Comparison of ENCODE assay signal across 9 cellular contexts in the genomic region with DNA sequence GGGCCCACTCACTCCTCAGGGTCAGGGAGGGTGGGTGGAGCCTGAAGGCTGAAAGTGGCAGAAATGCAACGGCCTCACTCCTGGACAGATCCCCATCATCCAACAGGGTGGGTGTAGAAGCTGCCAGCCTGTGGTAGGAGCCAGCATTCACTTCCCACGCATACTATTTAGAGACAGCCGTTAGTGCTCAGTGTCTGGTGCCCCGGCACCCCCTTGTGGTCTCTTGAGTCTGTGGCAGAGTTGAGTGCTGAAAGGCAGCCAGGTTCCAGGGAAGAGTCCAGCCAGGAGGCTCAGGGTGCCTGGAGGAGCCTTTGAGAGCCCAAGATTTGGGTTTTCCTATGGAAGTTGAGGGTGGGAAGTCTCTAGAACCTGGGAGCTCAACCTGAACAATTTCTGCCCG. TPM values are rescaled to one million over a fixed set of nuclear protein-coding genes. Genes with fewer than 3 reads are reported as not detected.
DNase-seq lines count a peak whose midpoint lies in the region; ATAC-seq, FAIRE-seq and TF ChIP-seq lines count a peak whose summit lies in the region.
"Had no signal": no experiment of that assay in that cellular context is flagged by ENCODE, and none has a peak within 500 bp of the region (broad histone marks: within the 10 kb centered on the region; RNA-seq: fewer than 3 reads in every experiment).

No MANE protein-coding gene starts in this region.

- H3K79me2 ChIP-seq in H1 (ENCODE audit: control insufficient read depth in 1 of 2, insufficient read depth in 2 of 2, low read length in 2 of 2), result no peaks in the 10 kb centered on the region

- peak; percentile 95 to 98 for TF ChIP-seq RAD21 in H1 (IDR thresholded peaks at IDR 0.05 in 1 of 2, conservative IDR thresholded peaks at IDR 0.05 in 1 of 2; ENCODE audit: low read depth in 2 of 2, low read length in 2 of 2)

- no peak overlapping the region for H2BK20ac ChIP-seq in H1 (ENCODE audit: low read length)

- H4K8ac ChIP-seq in H1 (ENCODE audit: extremely low read depth, insufficient read depth, low read length), result peak overlapping the region; percentile 41

- TF ChIP-seq EP300 in H1 (IDR thresholded peaks at IDR 0.05; ENCODE audit: borderline replicate concordance in 1 of 2, low read depth in 2 of 2, low read length in 2 of 2), result no peak
- TF ChIP-seq EP300 in tibial nerve (IDR thresholded peaks at IDR 0.05), result peak in 1 of 2 donors; percentile 26

- H3K36me3 Mint-ChIP-seq in T-helper 17 cell (ENCODE audit: low read depth), result no peaks in the 10 kb centered on the region
- no peaks in the 10 kb centered on the region for H3K36me3 Mint-ChIP-seq in memory B cell

- no peak overlapping the region for H3K4me2 ChIP-seq in H1 (ENCODE audit: insufficient read depth in 1 of 2, low read depth in 2 of 2, low read length in 2 of 2)

- no peak overlapping the region for H4K91ac ChIP-seq in H1 (replicated peaks; ENCODE audit: insufficient read length, low read length)

- H3K4me1 ChIP-seq in H1 (replicated peaks in 1 of 4; ENCODE audit: control insufficient read depth in 3 of 4, insufficient read depth in 4 of 4, low read length in 3 of 4) (peaks cover 0 to under 1% (median 0%) of the 10 kb centered on the region in 4 experiments; a peak in 2 of 7 replicates), tibial nerve (peaks cover 0 to 17% (median 8%) of the 10 kb centered on the region in 4 donors)

- H2BK12ac ChIP-seq in H1 (ENCODE audit: low read depth, low read length), result no peak overlapping the region

- H3K18ac ChIP-seq in H1 (ENCODE audit: extremely low read depth, low read length), result no peak overlapping the region

- ATAC-seq in T-helper 17 cell (peak; percentile 31), memory B cell (ENCODE audit: low read depth) (peak; percentile 53)

- H4K5ac ChIP-seq in H1 (ENCODE audit: insufficient read length, low read depth, low read length), result no peak overlapping the region

- H3K27ac ChIP-seq in H1 (ENCODE audit: low read depth, low read length) (no peak overlapping the region), tibial nerve (no peak overlapping the region)

- FAIRE-seq in H1 (lab: Jason Lieb, UNC), result peak; percentile 71

- H3K4me1 Mint-ChIP-seq in T-helper 17 cell (peaks cover 3% of the 10 kb centered on the region), memory B cell (peaks cover 5% of the 10 kb centered on the region)

- no peak overlapping the region for H2AFZ ChIP-seq in H1 (ENCODE audit: low read length)

- H3K27ac Mint-ChIP-seq in T-helper 17 cell (no peak overlapping the region), memory B cell (no peak overlapping the region)
- H3K27ac Mint-ChIP-seq: dendritic cell treated with granulocyte-macrophage colony-stimulating factor and Interleukin-4, amounts not matched to agents 40 ng/mL and 50 ng/mL, for 4 days had no signal

- H3K36me3 ChIP-seq in H1 (ENCODE audit: control insufficient read depth in 2 of 4, insufficient read depth in 4 of 4, low read length in 3 of 4) (peaks cover 6 to 28% (median 15%) of the 10 kb centered on the region in 4 experiments; a peak in 7 of 8 replicates), tibial nerve (no peaks in the 10 kb centered on the region)

- H3K79me1 ChIP-seq in H1 (ENCODE audit: low read depth, low read length), result no peaks in the 10 kb centered on the region

- TF ChIP-seq CTCF in H1 (IDR thresholded peaks at IDR 0.05; ENCODE audit: control extremely low read depth in 1 of 3, insufficient read depth in 1 of 3, low read depth in 1 of 3, low read length in 3 of 3), result peak in 2 of 3 experiments; percentile 94 to 95; a peak in 3 of 4 replicates
- peak; percentile 50 to 89 (median 77) for TF ChIP-seq CTCF in tibial nerve (IDR thresholded peaks at IDR 0.05)

- DNase-seq in SIG-M5 treated with dmso at 0.1 percent for 504 hours (lab: John Stamatoyannopoulos, UW; ENCODE audit: unreplicated experiment) (peak; percentile 83), SIG-M5 (lab: John Stamatoyannopoulos, UW) (no peak), NAMALWA (ENCODE audit: low spot score) (peak; percentile 66), T-helper 17 cell (no peak), H1 (ENCODE audit: low read depth in 1 of 2, low spot score in 2 of 2) (peak in 1 of 2 experiments; percentile 82), memory B cell (ENCODE audit: low spot score in 2 of 2) (no peak), tibial nerve (ENCODE audit: low spot score in 2 of 2) (peak; percentile 47 to 61), cerebellar nuclear complex (lab: John Stamatoyannopoulos, UW) (no peak)

- CTCF ChIA-PET in H1 (lab: Charles Lee; ENCODE audit: partially characterized antibody), result interaction anchor here (0.6 to 19.7 kb wide), 15 partner anchors 14 to 99 kb away, joined by 3 to 1138 read pairs (median 4); a partner anchor contains a TSS

- WGBS in H1 (ENCODE audit: extremely low coverage in 1 of 2, insufficient coverage in 1 of 2, insufficient read length in 1 of 2, insufficient replicate concordance in 2 of 2, low coverage in 1 of 2, low lambda C conversion rate in 2 of 2, missing lambda C conversion rate in 1 of 2), 2 experiments, result 50% methylated on average over 5 of the region's 5 CpGs; no CpG with 5 or more reads in 1 of the 2 experiments
- 0% methylated on average over 4 of the region's 5 CpGs for WGBS in tibial nerve, 2 donors

- H3K27me3 ChIP-seq in H1 (replicated peaks in 1 of 4; ENCODE audit: control insufficient read depth in 3 of 4, extremely low read depth in 1 of 4, insufficient read depth in 3 of 4, low read length in 3 of 4) (peaks cover 0 to 10% (median 3%) of the 10 kb centered on the region in 4 experiments; a peak in 2 of 7 replicates), tibial nerve (peaks cover 0 to 24% of the 10 kb centered on the region in 2 donors)

- no peaks in the 10 kb centered on the region for H3K23me2 ChIP-seq in H1 (ENCODE audit: low read depth, low read length)

- no peak for TF ChIP-seq POLR2A in H1 (IDR thresholded peaks at IDR 0.05; ENCODE audit: control extremely low read depth in 1 of 2, low read depth in 2 of 2, low read length in 2 of 2)
- TF ChIP-seq POLR2A in tibial nerve (IDR thresholded peaks at IDR 0.05), result no peak

- no peak overlapping the region for H3K23ac ChIP-seq in H1 (ENCODE audit: insufficient read length)

- H4K20me1 ChIP-seq in H1 (replicated peaks in 1 of 2; ENCODE audit: control insufficient read depth in 1 of 2, insufficient read depth in 2 of 2, low read length in 2 of 2), result peaks cover 0 to 7% of the 10 kb centered on the region in 2 experiments

- no peak overlapping the region for H3K4ac ChIP-seq in H1 (replicated peaks; ENCODE audit: insufficient read length, low read depth, low read length)

- H3K9ac ChIP-seq in H1 (replicated peaks in 1 of 4; ENCODE audit: extremely low read depth in 1 of 4, low read depth in 3 of 4, low read length in 3 of 4), result no peak overlapping the region

- no peak overlapping the region for H2AK5ac ChIP-seq in H1 (ENCODE audit: low read depth, low read length)

- no peak overlapping the region for H2BK15ac ChIP-seq in H1 (ENCODE audit: low read length)

- H3K27me3 Mint-ChIP-seq in T-helper 17 cell (no peaks in the 10 kb centered on the region), memory B cell (peaks cover 2% of the 10 kb centered on the region)

- no peak overlapping the region for H3K56ac ChIP-seq in H1 (replicated peaks; ENCODE audit: insufficient read length, low read depth, low read length)

- no peak overlapping the region for H2BK5ac ChIP-seq in H1 (ENCODE audit: low read depth, low read length)

- H3K14ac ChIP-seq in H1 (ENCODE audit: insufficient read length), result no peak overlapping the region

- no peak overlapping the region for H3K4me3 Mint-ChIP-seq in T-helper 17 cell
- no peak overlapping the region for H3K4me3 Mint-ChIP-seq in memory B cell
- H3K4me3 Mint-ChIP-seq: dendritic cell treated with granulocyte-macrophage colony-stimulating factor and Interleukin-4, amounts not matched to agents 40 ng/mL and 50 ng/mL, for 4 days had no signal

- POLR2A ChIA-PET in H1 (lab: Charles Lee; ENCODE audit: partially characterized antibody), result interaction anchor here (1.1 to 11.9 kb wide), 4 partner anchors 37 to 74 kb away, joined by 3 to 128 read pairs (median 4); no protein-coding TSS in a partner anchor

- no peaks in the 10 kb centered on the region for H3K9me3 ChIP-seq in T-helper 17 cell (ENCODE audit: control insufficient read depth, low read length, poor library complexity, severe bottlenecking)
- no peaks in the 10 kb centered on the region for H3K9me3 ChIP-seq in H1 (ENCODE audit: insufficient read depth in 2 of 2, low read depth in 1 of 2, low read length in 1 of 2)
- H3K9me3 ChIP-seq in tibial nerve, result no peaks in the 10 kb centered on the region

- H2BK120ac ChIP-seq in H1 (replicated peaks; ENCODE audit: low read depth, low read length), result no peak overlapping the region

- no peaks in the 10 kb centered on the region for H3K9me3 Mint-ChIP-seq in memory B cell
- H3K9me3 Mint-ChIP-seq: dendritic cell treated with granulocyte-macrophage colony-stimulating factor and Interleukin-4, amounts not matched to agents 40 ng/mL and 50 ng/mL, for 4 days had no signal

- H3K4me3 ChIP-seq in H1 (ENCODE audit: extremely low read depth in 1 of 4, insufficient read depth in 2 of 4, low read depth in 3 of 4, low read length in 4 of 4), result no peak overlapping the region
- no peak overlapping the region for H3K4me3 ChIP-seq in tibial nerve

RNA-seq across cellular contexts. Expression of a gene that starts 2.1 kb away (rescaled TPM):
- under 1 TPM in 1 of 2 donors, not detected in 1; 0.10 TPM for total RNA-seq in T-helper 17 cell
- total RNA-seq in H1 (2021; fragmentation: NEBNext Ultra II Directional; extraction: Animal tissue kit (Norgen Biotek cat#: 25700)), result not detected in 2 replicates
- 0.08 and 0.20 TPM in 2 replicates for polyA plus RNA-seq in H1 (2011; rRNA removed)
- polyA plus RNA-seq in H1 (2011; cell fraction: cytosol; rRNA removed), result 0.10 TPM
- polyA plus RNA-seq in H1 (2011; cell fraction: nucleus; rRNA removed), result 0.19 TPM
- 0.32 to 0.39 TPM in 2 of 4 replicates, not detected in the others for polyA plus RNA-seq in H1 (2012, experiment 1 of 2)
- polyA plus RNA-seq in H1 (2012, experiment 2 of 2), result not detected
- 0.12 TPM for polyA plus RNA-seq in H1 (2013, experiment 1 of 2)
- 0.18 TPM for polyA plus RNA-seq in H1 (2013, experiment 2 of 2)
- polyA minus RNA-seq in H1 (2011; rRNA and poly(A)+ RNA removed), result 0.13 and 0.15 TPM in 2 replicates
- not detected for polyA minus RNA-seq in H1 (2011; cell fraction: cytosol; rRNA and poly(A)+ RNA removed)
- polyA minus RNA-seq in H1 (2011; cell fraction: nucleus; rRNA and poly(A)+ RNA removed), result not detected
- total RNA-seq in tibial nerve, result not detected

RNA-seq across cellular contexts. Expression of a gene that starts 15.8 kb away (rescaled TPM):
- total RNA-seq in T-helper 17 cell, result under 1 TPM in 1 of 2 donors, not detected in 1; 0.78 TPM
- 0.57 and 1.2 TPM in 2 replicates for total RNA-seq in H1 (2021; fragmentation: NEBNext Ultra II Directional; extraction: Animal tissue kit (Norgen Biotek cat#: 25700))
- polyA plus RNA-seq in H1 (2011; rRNA removed), result 3.7 and 4.7 TPM in 2 replicates
- polyA plus RNA-seq in H1 (2011; cell fraction: cytosol; rRNA removed), result 2.0 TPM
- polyA plus RNA-seq in H1 (2011; cell fraction: nucleus; rRNA removed), result 10.8 TPM
- 0.87 to 1.5 TPM (median 1.1 TPM) in 4 replicates for polyA plus RNA-seq in H1 (2012, experiment 1 of 2)
- polyA plus RNA-seq in H1 (2012, experiment 2 of 2), result 0.85 TPM
- polyA plus RNA-seq in H1 (2013, experiment 1 of 2), result 1.2 TPM
- 1.0 TPM for polyA plus RNA-seq in H1 (2013, experiment 2 of 2)
- polyA minus RNA-seq in H1 (2011; rRNA and poly(A)+ RNA removed), result 1.5 and 2.5 TPM in 2 replicates
- 0.88 TPM for polyA minus RNA-seq in H1 (2011; cell fraction: cytosol; rRNA and poly(A)+ RNA removed)
- 1.9 TPM for polyA minus RNA-seq in H1 (2011; cell fraction: nucleus; rRNA and poly(A)+ RNA removed)
- total RNA-seq in tibial nerve, result 1 to 10 TPM in 2 of 4 donors, under 1 TPM in 2; 0.21 to 8.1 (median 1.5) TPM

RNA-seq across cellular contexts. Expression of a gene that starts 34.1 kb away (rescaled TPM):
- total RNA-seq in T-helper 17 cell (under 1 TPM in 1 of 2 donors, not detected in 1; 0.18 TPM), tibial nerve (10 to 100 TPM; 14.4 to 58.5 (median 17.4) TPM)
- total RNA-seq in H1 (2021; fragmentation: NEBNext Ultra II Directional; extraction: Animal tissue kit (Norgen Biotek cat#: 25700)), result 37.0 and 39.6 TPM in 2 replicates
- polyA plus RNA-seq in H1 (2011; rRNA removed), result 20.3 and 36.0 TPM in 2 replicates
- polyA plus RNA-seq in H1 (2011; cell fraction: cytosol; rRNA removed), result 21.2 TPM
- 58.6 TPM for polyA plus RNA-seq in H1 (2011; cell fraction: nucleus; rRNA removed)
- polyA plus RNA-seq in H1 (2012, experiment 1 of 2), result 15.9 to 32.4 TPM (median 29.9 TPM) in 4 replicates
- polyA plus RNA-seq in H1 (2012, experiment 2 of 2), result 23.9 TPM
- polyA plus RNA-seq in H1 (2013, experiment 1 of 2), result 45.3 TPM
- 41.8 TPM for polyA plus RNA-seq in H1 (2013, experiment 2 of 2)
- 28.0 and 36.9 TPM in 2 replicates for polyA minus RNA-seq in H1 (2011; rRNA and poly(A)+ RNA removed)
- 35.4 TPM for polyA minus RNA-seq in H1 (2011; cell fraction: cytosol; rRNA and poly(A)+ RNA removed)
- 25.2 TPM for polyA minus RNA-seq in H1 (2011; cell fraction: nucleus; rRNA and poly(A)+ RNA removed)

RNA-seq across cellular contexts. Expression of a gene that starts 46.7 kb away (rescaled TPM):
- total RNA-seq in T-helper 17 cell (100 to 1,000 TPM; 266 to 288 TPM), tibial nerve (100 to 1,000 TPM; 201 to 265 (median 243) TPM)
- total RNA-seq in H1 (2021; fragmentation: NEBNext Ultra II Directional; extraction: Animal tissue kit (Norgen Biotek cat#: 25700)), result 168 and 169 TPM in 2 replicates
- 516 and 539 TPM in 2 replicates for polyA plus RNA-seq in H1 (2011; rRNA removed)
- 378 TPM for polyA plus RNA-seq in H1 (2011; cell fraction: cytosol; rRNA removed)
- 319 TPM for polyA plus RNA-seq in H1 (2011; cell fraction: nucleus; rRNA removed)
- 135 to 260 TPM (median 228 TPM) in 4 replicates for polyA plus RNA-seq in H1 (2012, experiment 1 of 2)
- polyA plus RNA-seq in H1 (2012, experiment 2 of 2), result 195 TPM
- polyA plus RNA-seq in H1 (2013, experiment 1 of 2), result 215 TPM
- polyA plus RNA-seq in H1 (2013, experiment 2 of 2), result 242 TPM
- polyA minus RNA-seq in H1 (2011; rRNA and poly(A)+ RNA removed), result 310 and 337 TPM in 2 replicates
- polyA minus RNA-seq in H1 (2011; cell fraction: cytosol; rRNA and poly(A)+ RNA removed), result 106 TPM
- 98.5 TPM for polyA minus RNA-seq in H1 (2011; cell fraction: nucleus; rRNA and poly(A)+ RNA removed)

Comparison
In these comparisons a context has a peak if more than half of its experiments do, and no peak if none do; other contexts are left out.
1. DNase-seq: peak in SIG-M5 treated with dmso at 0.1 percent for 504 hours (single experiment), NAMALWA (single experiment) and tibial nerve (2 of 2); none in SIG-M5 (single experiment), T-helper 17 cell (0 of 3), memory B cell (0 of 2) and cerebellar nuclear complex (0 of 2).
2. RNA of a gene that starts 34.1 kb away (total RNA-seq): 37.0 to 39.6 TPM in H1 and 14.4 to 58.5 TPM in tibial nerve; 0.18 TPM in T-helper 17 cell; every median in the first group is over 10 times any median in the second.